In the genomic region with DNA sequence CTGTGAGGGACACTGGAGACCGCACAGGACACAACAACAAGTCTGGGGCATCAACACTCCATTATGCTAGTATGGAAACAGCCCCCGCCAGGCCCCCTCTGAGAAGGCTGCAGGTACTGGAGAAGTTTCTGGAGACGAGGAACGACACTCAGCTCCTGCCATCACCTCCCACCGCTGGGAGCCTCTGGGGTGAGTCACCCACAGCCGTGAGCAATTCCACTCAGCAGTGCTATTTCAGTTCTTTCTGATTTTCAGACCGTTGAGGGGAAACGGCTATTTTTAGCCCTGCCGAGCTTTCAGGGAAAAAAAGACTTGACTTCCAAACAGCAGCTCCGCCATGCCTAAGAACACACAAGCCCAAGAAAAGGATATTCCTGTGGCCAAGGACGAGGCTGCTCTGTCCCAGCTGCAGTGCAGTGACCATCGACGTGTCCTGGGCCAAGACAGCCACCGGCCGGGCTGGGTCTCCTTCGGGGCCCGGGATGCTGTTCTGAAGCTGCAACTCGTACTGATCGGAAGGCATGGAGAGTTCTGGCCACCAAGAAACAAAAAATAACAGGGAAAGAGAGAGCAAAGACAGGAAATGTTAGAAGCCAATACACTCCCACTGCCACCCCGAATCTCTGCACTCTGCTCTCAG, we compare ENCODE assay signal across 1 cellular context.
TF ChIP-seq lines count a peak whose summit lies in the region.

No MANE protein-coding gene starts in this region.

TF ChIP-seq in SK-N-SH, 30 proteins besides CTCF, POLR2A, EP300 and RAD21 (continued from another document):
- no peak for TF ChIP-seq USF2 (IDR thresholded peaks at IDR 0.05; ENCODE audit: borderline replicate concordance, low read depth, low read length)
- peak; percentile 42; the same call in 1 of the 2 replicates for TF ChIP-seq TCF12 (IDR thresholded peaks at IDR 0.05)
- TF ChIP-seq, protein P1, sequence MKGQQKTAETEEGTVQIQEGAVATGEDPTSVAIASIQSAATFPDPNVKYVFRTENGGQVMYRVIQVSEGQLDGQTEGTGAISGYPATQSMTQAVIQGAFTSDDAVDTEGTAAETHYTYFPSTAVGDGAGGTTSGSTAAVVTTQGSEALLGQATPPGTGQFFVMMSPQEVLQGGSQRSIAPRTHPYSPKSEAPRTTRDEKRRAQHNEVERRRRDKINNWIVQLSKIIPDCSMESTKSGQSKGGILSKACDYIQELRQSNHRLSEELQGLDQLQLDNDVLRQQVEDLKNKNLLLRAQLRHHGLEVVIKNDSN (IDR thresholded peaks at IDR 0.05; ENCODE audit: borderline replicate concordance, low read depth): no peak
- TF ChIP-seq ZBTB33 (IDR thresholded peaks at IDR 0.05; ENCODE audit: borderline replicate concordance, low read depth): no peak
- TF ChIP-seq MEF2A (IDR thresholded peaks at IDR 0.05; ENCODE audit: borderline replicate concordance, low read depth): peak; percentile 96
- TF ChIP-seq RCOR1 (IDR thresholded peaks at IDR 0.05; ENCODE audit: low read length): no peak
- peak; percentile 85 for TF ChIP-seq FOSL2 (IDR thresholded peaks at IDR 0.05; ENCODE audit: borderline replicate concordance, low read depth)
- TF ChIP-seq NRF1 (IDR thresholded peaks at IDR 0.05; ENCODE audit: low read depth, low read length): no peak
